3 cellular contexts compared by ENCODE assay signal in genomic region chr7:6585746-6586432, GRCh38. TPM values are rescaled to one million over a fixed set of nuclear protein-coding genes. Genes with fewer than 3 reads are reported as not detected.
"Had no signal": no experiment of that assay in that cellular context is flagged by ENCODE, and none has a peak within 500 bp of the region (broad histone marks: within the 10 kb centered on the region; RNA-seq: fewer than 3 reads in every experiment).

No MANE protein-coding gene starts in this region.

RNA-seq across cellular contexts. Expression of gene GRID2IP, which starts 34.6 kb away (rescaled TPM):
- total RNA-seq: HepG2, HFFc6, HT1080 had no signal
